ENCODE assay signal across 17 cellular contexts in the genomic region with DNA sequence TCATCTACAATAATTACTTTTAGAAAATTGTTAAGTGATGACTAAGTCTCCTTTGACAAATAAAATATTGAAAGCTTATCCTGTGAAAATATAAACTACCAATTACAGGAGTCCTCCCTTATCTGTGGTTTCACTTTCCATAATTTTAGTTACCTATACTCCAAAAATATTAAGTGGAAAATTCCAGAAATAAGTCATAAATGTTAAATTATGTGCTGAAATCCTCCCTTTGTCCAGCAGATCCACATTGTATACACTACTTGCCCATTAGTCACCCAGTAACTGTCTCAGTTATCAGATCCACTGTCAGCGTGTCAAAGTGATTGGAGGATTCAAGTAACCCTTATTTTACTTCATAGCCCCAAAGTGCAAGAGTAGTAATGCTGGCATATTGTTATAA.
A peak's percentile ranks its signal among the peaks of the same experiment; 100 is the strongest.
DNase-seq lines count a peak whose midpoint lies in the region; ATAC-seq, FAIRE-seq and TF ChIP-seq lines count a peak whose summit lies in the region.
"Had no signal": no experiment of that assay in that cellular context is flagged by ENCODE, and none has a peak within 500 bp of the region (broad histone marks: within the 10 kb centered on the region; RNA-seq: fewer than 3 reads in every experiment).

No MANE protein-coding gene starts in this region.

- TF ChIP-seq CTCF in A549 (IDR thresholded peaks at IDR 0.05) (no peak), HFFc6 (IDR thresholded peaks at IDR 0.05) (no peak), lower lobe of right lung (IDR thresholded peaks at IDR 0.05) (no peak)

- H3K36me3 ChIP-seq in lower lobe of right lung, result no peaks in the 10 kb centered on the region
- H3K36me3 ChIP-seq: esophagus muscularis mucosa had no signal

- H3K27me3 ChIP-seq in lower lobe of right lung (ENCODE audit: low read depth), result no peaks in the 10 kb centered on the region
- H3K27me3 ChIP-seq: esophagus muscularis mucosa had no signal

- H3K4me1 ChIP-seq in A549, result peaks cover 40% of the 10 kb centered on the region
- H3K4me1 ChIP-seq in lower lobe of right lung, result peaks cover 4% of the 10 kb centered on the region

- no peak for TF ChIP-seq EP300 in A549 (IDR thresholded peaks at IDR 0.05)

- H3K4me2 ChIP-seq in A549, result peak overlapping the region; percentile 46

- no peaks in the 10 kb centered on the region for H3K9me3 Mint-ChIP-seq in HFFc6
- H3K9me3 Mint-ChIP-seq: activated T-cell treated with anti-CD3 and anti-CD28 coated beads, Interleukin-2, amount 50 U/mL, for 4 hours; nephron progenitor cell had no signal

- peak; percentile 8 to 18 for DNase-seq in A549 (ENCODE audit: low read depth in 1 of 2, low spot score in 1 of 2)
- peak; percentile 59 for DNase-seq in HFFc6
- peak; percentile 52 for DNase-seq in amniotic epithelial cell (ENCODE audit: low read depth)
- peak; percentile 26 for DNase-seq in hepatic stellate cell (ENCODE audit: low spot score)
- DNase-seq in lower lobe of right lung, result no peak
- no peak for DNase-seq in HEK293T (ENCODE audit: extremely low spot score)
- DNase-seq: activated CD4-positive, alpha-beta T cell treated with anti-CD3 and anti-CD28 coated beads, Interleukin-2, amount 50 U/mL, for 4 hours; activated T-cell treated with anti-CD3 and anti-CD28 coated beads, Interleukin-2, amount 50 U/mL, for 4 hours; nephron progenitor cell; SIG-M5; stimulated activated CD8-positive, alpha-beta memory T cell treated with anti-CD3 and anti-CD28 coated beads, Interleukin-4, amount 100 ng/mL, for 48 hours had no signal

- H3K4me3 Mint-ChIP-seq in HFFc6, result peak overlapping the region; percentile 71
- H3K4me3 Mint-ChIP-seq: activated naive CD8-positive, alpha-beta T cell; activated T-cell treated with anti-CD3 and anti-CD28 coated beads, Interleukin-2, amount 50 U/mL, for 4 hours; nephron progenitor cell had no signal

- H3K4me3 ChIP-seq in A549 (no peak overlapping the region), lower lobe of right lung (no peak overlapping the region)
- H3K4me3 ChIP-seq: coronary artery, esophagus muscularis mucosa, lung had no signal

- intact Hi-C loops in lower lobe of right lung (cut with DNase I), result no loop called here

- H3K4me1 Mint-ChIP-seq in HFFc6 (ENCODE audit: low read depth), result peaks cover 55% of the 10 kb centered on the region

- 0% methylated on average over 1 of the region's 1 CpG for WGBS in A549 (ENCODE audit: missing lambda C conversion rate)

- POLR2A ChIA-PET in A549 (lab: Yijun Ruan, JAX), result interaction anchor here (1.5 kb wide), 1 partner anchor 35 kb away, joined by 3 read pairs; no protein-coding TSS in a partner anchor
- POLR2A ChIA-PET in HEK293T (lab: Yijun Ruan, JAX), result no interaction called here

- peaks cover 1% of the 10 kb centered on the region; the same call in 1 of the 2 replicates for H3K27me3 Mint-ChIP-seq in HFFc6 (ENCODE audit: insufficient read depth)
- H3K27me3 Mint-ChIP-seq: activated naive CD8-positive, alpha-beta T cell had no signal

- H3K27ac ChIP-seq in A549 (no peak overlapping the region), lower lobe of right lung (no peak overlapping the region)
- H3K27ac ChIP-seq: coronary artery, esophagus muscularis mucosa had no signal

- ATAC-seq in A549, result peak; percentile 47 to 75; a peak in 3 of 6 replicates
- no peak for ATAC-seq in GM21423 (IDR thresholded peaks at IDR 0.05; ENCODE audit: unreplicated experiment)
- no peak for ATAC-seq in GM19463 (IDR thresholded peaks at IDR 0.05; ENCODE audit: unreplicated experiment)
- ATAC-seq in lower lobe of right lung, result no peak
- ATAC-seq: activated T-cell treated with anti-CD3 and anti-CD28 coated beads, Interleukin-2, amount 50 U/mL, for 4 hours had no signal

- no peak for TF ChIP-seq POLR2A in A549 (IDR thresholded peaks at IDR 0.05; ENCODE audit: low read length)

- peaks cover 4% of the 10 kb centered on the region; the same call in 1 of the 2 replicates for H3K36me3 Mint-ChIP-seq in HFFc6 (ENCODE audit: low read depth)
- H3K36me3 Mint-ChIP-seq: activated naive CD8-positive, alpha-beta T cell had no signal

- FAIRE-seq in A549 (lab: Jason Lieb, UNC), result no peak

- CTCF ChIA-PET in A549 (lab: Yijun Ruan, JAX) (interaction anchor here (0.9 to 3.7 kb wide), 9 partner anchors 12 to 568 kb away, joined by 3 to 22 read pairs (median 3); no protein-coding TSS in a partner anchor), HEK293T (lab: Yijun Ruan, JAX) (no interaction called here)

- no peaks in the 10 kb centered on the region for H3K9me3 ChIP-seq in A549
- H3K9me3 ChIP-seq in lower lobe of right lung, result no peaks in the 10 kb centered on the region
- H3K9me3 ChIP-seq: esophagus muscularis mucosa had no signal

- no peak for TF ChIP-seq RAD21 in A549 (conservative IDR thresholded peaks at IDR 0.05 in 1 of 2, IDR thresholded peaks at IDR 0.05 in 1 of 2)

- peak overlapping the region; percentile 30 for H3K27ac Mint-ChIP-seq in HFFc6
- H3K27ac Mint-ChIP-seq: activated naive CD8-positive, alpha-beta T cell; nephron progenitor cell had no signal

TF ChIP-seq in A549, 52 proteins besides CTCF, POLR2A, EP300 and RAD21:
- TF ChIP-seq, protein P1, sequence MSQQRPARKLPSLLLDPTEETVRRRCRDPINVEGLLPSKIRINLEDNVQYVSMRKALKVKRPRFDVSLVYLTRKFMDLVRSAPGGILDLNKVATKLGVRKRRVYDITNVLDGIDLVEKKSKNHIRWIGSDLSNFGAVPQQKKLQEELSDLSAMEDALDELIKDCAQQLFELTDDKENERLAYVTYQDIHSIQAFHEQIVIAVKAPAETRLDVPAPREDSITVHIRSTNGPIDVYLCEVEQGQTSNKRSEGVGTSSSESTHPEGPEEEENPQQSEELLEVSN (IDR thresholded peaks at IDR 0.05; ENCODE audit: borderline replicate concordance, low read depth), result no peak
- TF ChIP-seq GATA3 (IDR thresholded peaks at IDR 0.05; ENCODE audit: borderline replicate concordance), result peak; percentile 40; the same call in 1 of the 2 replicates

TF ChIP-seq in HEK293T, 16 proteins besides CTCF, POLR2A, EP300 and RAD21:
- TF ChIP-seq SUZ12 (IDR thresholded peaks at IDR 0.05), result no peak
- TF ChIP-seq ZNF384 (IDR thresholded peaks at IDR 0.05), result no peak
- no peak for TF ChIP-seq FOXM1 (IDR thresholded peaks at IDR 0.05; ENCODE audit: borderline replicate concordance)
- TF ChIP-seq ELF4 (IDR thresholded peaks at IDR 0.05), result no peak
- no peak for TF ChIP-seq ARNT (IDR thresholded peaks at IDR 0.05)

Comparison
In these comparisons a context has a peak if more than half of its experiments do, and no peak if none do; other contexts are left out.
1. ATAC-seq: peak in A549 (2 of 2); none in GM21423 (single experiment), GM19463 (single experiment) and lower lobe of right lung (0 of 2).
2. DNase-seq: peak in A549 (2 of 2), HFFc6 (single experiment), amniotic epithelial cell (single experiment) and hepatic stellate cell (single experiment); none in lower lobe of right lung (single experiment) and HEK293T (single experiment).